15 cellular contexts compared by ENCODE assay signal in genomic region chr2:136436921-136437320, GRCh38.
"Had no signal": no experiment of that assay in that cellular context is flagged by ENCODE, and none has a peak within 500 bp of the region (broad histone marks: within the 10 kb centered on the region; RNA-seq: fewer than 3 reads in every experiment).

No MANE protein-coding gene starts in this region.

- H3K4me3 Mint-ChIP-seq: naive B cell, nephron had no signal

- H3K36me3 ChIP-seq: neutrophil, right atrium auricular region, thyroid gland, upper lobe of left lung, uterus had no signal

- H3K27me3 ChIP-seq: foreskin keratinocyte, hepatocyte, right atrium auricular region, thyroid gland, upper lobe of left lung, uterus had no signal

- H3K27ac Mint-ChIP-seq: nephron had no signal

- H3K27ac ChIP-seq: foreskin keratinocyte, hepatocyte, neutrophil, right atrium auricular region, thyroid gland, upper lobe of left lung, uterus had no signal

- H3K4me1 ChIP-seq: foreskin keratinocyte, right atrium auricular region, thyroid gland, upper lobe of left lung, uterus had no signal

- H3K4me1 Mint-ChIP-seq: naive B cell had no signal

- ATAC-seq: foreskin keratinocyte, left colon had no signal

- H2AFZ ChIP-seq: hepatocyte had no signal

- H3K9me3 Mint-ChIP-seq: naive B cell, nephron had no signal

- H3K79me2 ChIP-seq: hepatocyte had no signal

- DNase-seq: foreskin keratinocyte; head of caudate nucleus; left colon; naive B cell; posterior cingulate gyrus; small intestine; stimulated activated CD4-positive, alpha-beta T cell treated with anti-CD3 and anti-CD28 coated beads, Interleukin-12 subunit alpha, Interleukin-12 subunit beta, amount 100 ng/mL, for 4 hours; stimulated activated naive CD4-positive, alpha-beta T cell treated with Interleukin-2 at 50 U/mL for 16 hours; thyroid gland; upper lobe of left lung; uterus had no signal

- H3K4me2 ChIP-seq: hepatocyte had no signal

- H3K9me3 ChIP-seq: neutrophil, right atrium auricular region, thyroid gland, upper lobe of left lung, uterus had no signal

- H3K36me3 Mint-ChIP-seq: naive B cell had no signal

- H3K4me3 ChIP-seq: hepatocyte, right atrium auricular region, thyroid gland, upper lobe of left lung, uterus had no signal
